In genomic region chr4:52250124-52250523, GRCh38 we compare ENCODE assay signal across 10 cellular contexts.
DNase-seq lines count a peak whose midpoint lies in the region; ATAC-seq and TF ChIP-seq lines count a peak whose summit lies in the region.
"Had no signal": no experiment of that assay in that cellular context is flagged by ENCODE, and none has a peak within 500 bp of the region (broad histone marks: within the 10 kb centered on the region; RNA-seq: fewer than 3 reads in every experiment).

No MANE protein-coding gene starts in this region.

- TF ChIP-seq CTCF in heart left ventricle (IDR thresholded peaks at IDR 0.05) (no peak), testis (IDR thresholded peaks at IDR 0.05) (no peak)

- H3K27me3 ChIP-seq in Karpas-422 (ENCODE audit: low read length) (no peaks in the 10 kb centered on the region), heart left ventricle (no peaks in the 10 kb centered on the region), testis (no peaks in the 10 kb centered on the region)

- H3K9ac ChIP-seq in Karpas-422 (ENCODE audit: low read length), result peak overlapping the region; percentile 68

- DNase-seq in Karpas-422 (peak; percentile 98), NCI-H69 (lab: John Stamatoyannopoulos, UW) (peak; percentile 88), heart left ventricle (peak in 4 of 5 donors; percentile 67 to 72 (median 68)), testis (peak; percentile 68), COR-L47 (lab: John Stamatoyannopoulos, UW) (no peak)
- DNase-seq: stimulated activated CD4-positive, alpha-beta T cell treated with anti-CD3 and anti-CD28 coated beads, Interleukin-4, amount 100 ng/mL, for 4 hours had no signal

- H3K27ac ChIP-seq in Karpas-422 (ENCODE audit: low read length) (peak overlapping the region; percentile 95), heart left ventricle (peak overlapping the region in 1 of 12 donors; percentile 35), testis (no peak overlapping the region)
- H3K27ac ChIP-seq: VCaP had no signal

- no peaks in the 10 kb centered on the region for H3K9me2 ChIP-seq in Karpas-422 (replicated peaks; ENCODE audit: insufficient read depth, low read length)

- H3K4me3 ChIP-seq in Karpas-422 (ENCODE audit: low read length), result peak overlapping the region; percentile 53
- no peak overlapping the region for H3K4me3 ChIP-seq in heart left ventricle
- no peak overlapping the region for H3K4me3 ChIP-seq in testis

- peak overlapping the region; percentile 70 for H3K4me2 ChIP-seq in Karpas-422 (ENCODE audit: low read depth, low read length, poor library complexity, severe bottlenecking)

- no peaks in the 10 kb centered on the region for H4K20me1 ChIP-seq in Karpas-422 (ENCODE audit: insufficient read depth, low read depth, low read length)

- 3 to 20% (median 8%) methylated on average over 2 of the region's 2 CpGs for WGBS in heart left ventricle, 4 donors
- 31 to 55% methylated on average over 2 of the region's 2 CpGs for WGBS in testis, 2 donors

- H3K9me3 ChIP-seq in Karpas-422 (ENCODE audit: low read length), result peaks cover 14% of the 10 kb centered on the region
- peaks cover 0 to 12% (median 2%) of the 10 kb centered on the region in 12 donors for H3K9me3 ChIP-seq in heart left ventricle
- no peaks in the 10 kb centered on the region for H3K9me3 ChIP-seq in testis

- H3K36me3 ChIP-seq in Karpas-422 (ENCODE audit: insufficient read depth, low read length) (peaks cover 4% of the 10 kb centered on the region; the same call in 1 of the 2 replicates), heart left ventricle (no peaks in the 10 kb centered on the region), testis (ENCODE audit: low read depth, missing control alignments) (no peaks in the 10 kb centered on the region)

- TF ChIP-seq POLR2A in heart left ventricle (IDR thresholded peaks at IDR 0.05) (no peak), testis (IDR thresholded peaks at IDR 0.05) (no peak)

- H2AFZ ChIP-seq in Karpas-422 (ENCODE audit: low read length), result no peak overlapping the region

- intact Hi-C loops in heart left ventricle (cut with DNase I) (loop anchor here in 1 of 10 donors (10.0 kb wide), 1 partner anchor 745 kb away; no protein-coding TSS in a partner anchor), testis (cut with DNase I; ENCODE audit: low total_unique reads) (no loop called here)

- H3K4me1 ChIP-seq in Karpas-422 (ENCODE audit: low read length) (peaks cover 57% of the 10 kb centered on the region), heart left ventricle (peaks cover 0 to 43% (median 12%) of the 10 kb centered on the region in 12 donors), testis (peaks cover 15% of the 10 kb centered on the region)

- ATAC-seq in heart left ventricle, result peak; percentile 87 to 97 (median 90)
- ATAC-seq in GM21526 (IDR thresholded peaks at IDR 0.05; ENCODE audit: low FRiP score, unreplicated experiment), result no peak
- ATAC-seq in HG02759 (IDR thresholded peaks at IDR 0.05; ENCODE audit: unreplicated experiment), result no peak
- ATAC-seq: HCT116 had no signal

- no peaks in the 10 kb centered on the region for H3K79me2 ChIP-seq in Karpas-422 (ENCODE audit: low read length)

Comparison
In these comparisons a context has a peak if more than half of its experiments do, and no peak if none do; other contexts are left out.
1. ATAC-seq: peak in heart left ventricle (4 of 4); none in GM21526 (single experiment) and HG02759 (single experiment).